In genomic region chr12:87827638-87828264, GRCh38 we compare ENCODE assay signal across 14 cellular contexts.
DNase-seq lines count a peak whose midpoint lies in the region; TF ChIP-seq lines count a peak whose summit lies in the region.
"Had no signal": no experiment of that assay in that cellular context is flagged by ENCODE, and none has a peak within 500 bp of the region (broad histone marks: within the 10 kb centered on the region; RNA-seq: fewer than 3 reads in every experiment).

No MANE protein-coding gene starts in this region.

- DNase-seq in EL (peak; percentile 68), RKO (ENCODE audit: low spot score) (peak; percentile 63), epithelial cell of proximal tubule (ENCODE audit: low read depth) (peak; percentile 95), nephron progenitor cell (no peak), occipital lobe (lab: John Stamatoyannopoulos, UW) (no peak), cerebellum (ENCODE audit: low spot score) (no peak), endothelial cell (ENCODE audit: low spot score) (no peak), spleen (no peak)
- DNase-seq: amniotic stem cell; CD4-positive, CD25-positive, alpha-beta regulatory T cell; effector memory CD4-positive, alpha-beta T cell had no signal

- H3K27ac Mint-ChIP-seq in nephron progenitor cell: peak overlapping the region; percentile 2
- H3K27ac Mint-ChIP-seq in endothelial cell (ENCODE audit: unreplicated experiment): no peak overlapping the region
- H3K27ac Mint-ChIP-seq: CD4-positive, CD25-positive, alpha-beta regulatory T cell had no signal

- H3K9me3 ChIP-seq in spleen: no peaks in the 10 kb centered on the region
- H3K9me3 ChIP-seq: right atrium auricular region had no signal

- WGBS in spleen, 5 donors: 49 to 65% (median 60%) methylated on average over 2 of the region's 2 CpGs

- H3K27me3 ChIP-seq in spleen (replicated peaks in 1 of 7): no peaks in the 10 kb centered on the region
- H3K27me3 ChIP-seq: right atrium auricular region had no signal

- no peaks in the 10 kb centered on the region for H3K9me3 Mint-ChIP-seq in nephron progenitor cell
- H3K9me3 Mint-ChIP-seq in endothelial cell (ENCODE audit: unreplicated experiment): no peaks in the 10 kb centered on the region

- no peak overlapping the region for H3K27ac ChIP-seq in spleen
- H3K27ac ChIP-seq: HL-60, right atrium auricular region, VCaP had no signal

- H3K4me1 Mint-ChIP-seq in nephron progenitor cell (peaks cover 5% of the 10 kb centered on the region), endothelial cell (ENCODE audit: unreplicated experiment) (no peaks in the 10 kb centered on the region)
- H3K4me1 Mint-ChIP-seq: CD4-positive, CD25-positive, alpha-beta regulatory T cell had no signal

- TF ChIP-seq CTCF in epithelial cell of proximal tubule (conservative IDR thresholded peaks at IDR 0.05; ENCODE audit: low read depth, low read length) (no peak), nephron progenitor cell (IDR thresholded peaks at IDR 0.05) (no peak), endothelial cell (IDR thresholded peaks at IDR 0.05; ENCODE audit: unreplicated experiment) (no peak), spleen (IDR thresholded peaks at IDR 0.05 in 8 of 11, conservative IDR thresholded peaks at IDR 0.05 in 3 of 11) (no peak)

- H3K4me3 Mint-ChIP-seq in nephron progenitor cell: no peak overlapping the region
- H3K4me3 Mint-ChIP-seq in endothelial cell (ENCODE audit: unreplicated experiment): no peak overlapping the region
- H3K4me3 Mint-ChIP-seq: CD4-positive, CD25-positive, alpha-beta regulatory T cell had no signal

- no peaks in the 10 kb centered on the region for H3K4me1 ChIP-seq in spleen
- H3K4me1 ChIP-seq: right atrium auricular region had no signal

- H3K36me3 Mint-ChIP-seq in nephron progenitor cell (ENCODE audit: low read depth): no peaks in the 10 kb centered on the region
- no peaks in the 10 kb centered on the region for H3K36me3 Mint-ChIP-seq in endothelial cell (ENCODE audit: low read depth, unreplicated experiment)
- H3K36me3 Mint-ChIP-seq: CD4-positive, CD25-positive, alpha-beta regulatory T cell had no signal

- intact Hi-C loops in spleen (cut with DNase I; ENCODE audit: low total_unique reads): no loop called here

- no peaks in the 10 kb centered on the region for H3K27me3 Mint-ChIP-seq in nephron progenitor cell (ENCODE audit: low read depth, poor library complexity)
- H3K27me3 Mint-ChIP-seq in endothelial cell (ENCODE audit: unreplicated experiment): no peaks in the 10 kb centered on the region
- H3K27me3 Mint-ChIP-seq: CD4-positive, CD25-positive, alpha-beta regulatory T cell had no signal

- no peak for TF ChIP-seq POLR2A in spleen (IDR thresholded peaks at IDR 0.05)

- no peaks in the 10 kb centered on the region for H3K36me3 ChIP-seq in spleen
- H3K36me3 ChIP-seq: right atrium auricular region had no signal

- H3K4me3 ChIP-seq in epithelial cell of proximal tubule (ENCODE audit: low read depth, low read length) (no peak overlapping the region), spleen (no peak overlapping the region)
- H3K4me3 ChIP-seq: right atrium auricular region had no signal

Comparison
In these comparisons a context has a peak if more than half of its experiments do, and no peak if none do; other contexts are left out.
1. DNase-seq: peak in EL (single experiment), RKO (single experiment) and epithelial cell of proximal tubule (single experiment); none in nephron progenitor cell (single experiment), occipital lobe (single experiment), cerebellum (single experiment), endothelial cell (single experiment) and spleen (single experiment).